ENCODE assay signal across 9 cellular contexts in genomic region chr1:151145158-151146071, GRCh38. TPM values are rescaled to one million over a fixed set of nuclear protein-coding genes. Genes with fewer than 3 reads are reported as not detected.
A peak's percentile ranks its signal among the peaks of the same experiment; 100 is the strongest.
DNase-seq lines count a peak whose midpoint lies in the region; FAIRE-seq and TF ChIP-seq lines count a peak whose summit lies in the region.
"Had no signal": no experiment of that assay in that cellular context is flagged by ENCODE, and none has a peak within 500 bp of the region (broad histone marks: within the 10 kb centered on the region; RNA-seq: fewer than 3 reads in every experiment).

No MANE protein-coding gene starts in this region.

- peaks cover 26% of the 10 kb centered on the region for H3K27me3 ChIP-seq in HUES48 (ENCODE audit: control insufficient read depth, insufficient read depth, low read length)

- POLR2A ChIA-PET in AG04449 (lab: Yijun Ruan, JAX): interaction anchor here (0.5 to 0.6 kb wide), 2 partner anchors 36 to 39 kb away, joined by 3 read pairs; no protein-coding TSS in a partner anchor

- peaks cover 29% of the 10 kb centered on the region for H3K4me1 ChIP-seq in HUES48 (ENCODE audit: control insufficient read depth, insufficient read depth, low read length)

- DNase-seq in AG04449 (ENCODE audit: low read depth, low spot score): no peak
- peak; percentile 47 for DNase-seq in astrocyte of the hippocampus (ENCODE audit: low read depth, low spot score)
- DNase-seq in iPS-NIHi11 (ENCODE audit: low spot score): peak; percentile 42
- no peak for DNase-seq in GM12891 (ENCODE audit: insufficient read length, low spot score)
- DNase-seq in frontal cortex (ENCODE audit: low spot score in 2 of 2): no peak
- no peak for DNase-seq in AML-193 (lab: John Stamatoyannopoulos, UW)

- H3K9me3 ChIP-seq in HUES48 (ENCODE audit: control insufficient read depth, insufficient read depth, low read length): no peaks in the 10 kb centered on the region

- no peak for TF ChIP-seq CTCF in AG04449 (IDR thresholded peaks at IDR 0.05; ENCODE audit: insufficient read depth, low read length, missing control alignments)

- no peak overlapping the region for H3K9ac ChIP-seq in HUES48 (ENCODE audit: low read depth, low read length)

- no peak for FAIRE-seq in GM12891 (lab: Jason Lieb, UNC)
- FAIRE-seq in frontal cortex (lab: Jason Lieb, UNC): no peak

- H3K4me3 ChIP-seq in AG04449 (ENCODE audit: low read depth, low read length) (peak overlapping the region; percentile 80), HUES48 (ENCODE audit: low read depth, low read length) (peak overlapping the region; percentile 76), skin epidermis (peak overlapping the region; percentile 59 to 92 (median 64))

- H3K36me3 ChIP-seq in HUES48 (ENCODE audit: control insufficient read depth, insufficient read depth, low read length): no peaks in the 10 kb centered on the region

- TF ChIP-seq POLR2A in GM12891 (IDR thresholded peaks at IDR 0.05; ENCODE audit: low read depth, low read length): no peak

- no peak overlapping the region for H3K27ac ChIP-seq in HUES48 (ENCODE audit: low read depth, low read length)
- H3K27ac ChIP-seq in skin epidermis: peak overlapping the region in 11 of 21 experiments; percentile 57 to 82 (median 75)

- CTCF ChIA-PET in AG04449 (lab: Yijun Ruan, JAX): interaction anchor here (0.7 to 3.9 kb wide), 5 partner anchors 8 to 46 kb away, joined by 3 to 22 read pairs (median 5); no protein-coding TSS in a partner anchor

TF ChIP-seq in GM12891, 5 proteins besides CTCF, POLR2A, EP300 and RAD21:
- TF ChIP-seq POLR2AphosphoS5 (IDR thresholded peaks at IDR 0.05; ENCODE audit: low read depth, low read length) (no peak), SPI1 (IDR thresholded peaks at IDR 0.05; ENCODE audit: low read depth, low read length) (no peak), POU2F2 (IDR thresholded peaks at IDR 0.05; ENCODE audit: low read depth, low read length) (no peak), TAF1 (IDR thresholded peaks at IDR 0.05; ENCODE audit: low read depth, low read length) (no peak), PAX5 (IDR thresholded peaks at IDR 0.05; ENCODE audit: insufficient read depth, low read length, severe bottlenecking) (no peak)
TF ChIP-seq in GM12891: peak in this region for 0.

RNA-seq across cellular contexts. Expression of gene SEMA6C, which starts 1.0 kb away (rescaled TPM):
- 0.31 TPM for polyA plus RNA-seq in GM12891 (2012; ENCODE audit: low read depth, missing spikeins)
- total RNA-seq in frontal cortex: 16.7 TPM

RNA-seq across cellular contexts. Expression of gene TNFAIP8L2, which starts 11.0 kb away (rescaled TPM):
- 12.5 TPM for polyA plus RNA-seq in GM12891 (2012; ENCODE audit: low read depth, missing spikeins)
- 0.82 TPM for total RNA-seq in frontal cortex

RNA-seq across cellular contexts. Expression of gene LYSMD1, which starts 20.3 kb away (rescaled TPM):
- 2.1 TPM for polyA plus RNA-seq in GM12891 (2012; ENCODE audit: low read depth, missing spikeins)
- 24.1 TPM for total RNA-seq in frontal cortex

RNA-seq across cellular contexts. Expression of gene SCNM1, which starts 20.5 kb away (rescaled TPM):
- polyA plus RNA-seq in GM12891 (2012; ENCODE audit: low read depth, missing spikeins): 57.4 TPM
- 27.3 TPM for total RNA-seq in frontal cortex

RNA-seq across cellular contexts. Expression of gene TMOD4, which starts 30.4 kb away (rescaled TPM):
- 0.98 TPM for polyA plus RNA-seq in GM12891 (2012; ENCODE audit: low read depth, missing spikeins)
- total RNA-seq in frontal cortex: not detected
- total RNA-seq: dermis microvascular lymphatic vessel endothelial cell had no signal

Comparison
In these comparisons a context has a peak if more than half of its experiments do, and no peak if none do; other contexts are left out.
1. DNase-seq: peak in astrocyte of the hippocampus (single experiment) and iPS-NIHi11 (single experiment); none in AG04449 (single experiment), GM12891 (single experiment), frontal cortex (0 of 2) and AML-193 (0 of 2).
2. Peak in every context shown above with its lines, with median percentiles within 50 percentile points of each other: H3K4me3 ChIP-seq.